Comparison of ENCODE assay signal across 9 cellular contexts in genomic region chr20:19964289-19965263, GRCh38. TPM values are rescaled to one million over a fixed set of nuclear protein-coding genes. Genes with fewer than 3 reads are reported as not detected.
DNase-seq lines count a peak whose midpoint lies in the region; ATAC-seq and FAIRE-seq lines count a peak whose summit lies in the region.
"Had no signal": no experiment of that assay in that cellular context is flagged by ENCODE, and none has a peak within 500 bp of the region (broad histone marks: within the 10 kb centered on the region; RNA-seq: fewer than 3 reads in every experiment).

No MANE protein-coding gene starts in this region.

- H3K4me1 Mint-ChIP-seq in natural killer cell treated with Interleukin-12 subunit alpha and Interleukin-12 subunit beta and Interleukin-15 and Interleukin-18, amount 100 ng/mL, for 72 hours (ENCODE audit: low read depth in 2 of 2), result peaks cover 5 to 6% of the 10 kb centered on the region in 2 donors
- H3K4me1 Mint-ChIP-seq: brain had no signal

- no peak for ATAC-seq in HG03439 (IDR thresholded peaks at IDR 0.05; ENCODE audit: unreplicated experiment)
- ATAC-seq in natural killer cell treated with Interleukin-12 subunit alpha and Interleukin-12 subunit beta and Interleukin-15 and Interleukin-18, amount 100 ng/mL, for 72 hours, result no peak

- FAIRE-seq in endometrium (lab: Jason Lieb, UNC), result peak; percentile 80

- H3K9me3 Mint-ChIP-seq in natural killer cell treated with Interleukin-12 subunit alpha and Interleukin-12 subunit beta and Interleukin-15 and Interleukin-18, amount 100 ng/mL, for 72 hours, result no peaks in the 10 kb centered on the region
- H3K9me3 Mint-ChIP-seq: brain had no signal

- H3K27me3 Mint-ChIP-seq in natural killer cell treated with Interleukin-12 subunit alpha and Interleukin-12 subunit beta and Interleukin-15 and Interleukin-18, amount 100 ng/mL, for 72 hours, result peaks cover 7 to 14% of the 10 kb centered on the region in 2 donors

- no peaks in the 10 kb centered on the region for H3K36me3 Mint-ChIP-seq in natural killer cell treated with Interleukin-12 subunit alpha and Interleukin-12 subunit beta and Interleukin-15 and Interleukin-18, amount 100 ng/mL, for 72 hours

- DNase-seq in AG20443 (ENCODE audit: low spot score) (peak; percentile 92), NCI-H1694 (lab: John Stamatoyannopoulos, UW) (peak; percentile 6), mucosa of gallbladder (ENCODE audit: low spot score) (peak; percentile 83), activated gamma-delta T cell (lab: John Stamatoyannopoulos, UW) (no peak)
- no peak for DNase-seq in activated CD4-positive, alpha-beta T cell treated with anti-CD3 and anti-CD28 coated beads for 48 hours
- no peak for DNase-seq in natural killer cell treated with Interleukin-12 subunit alpha and Interleukin-12 subunit beta and Interleukin-15 and Interleukin-18, amount 100 ng/mL, for 72 hours (ENCODE audit: low spot score)

- H3K4me3 Mint-ChIP-seq in natural killer cell treated with Interleukin-12 subunit alpha and Interleukin-12 subunit beta and Interleukin-15 and Interleukin-18, amount 100 ng/mL, for 72 hours, result no peak overlapping the region
- H3K4me3 Mint-ChIP-seq: brain had no signal

- no peak overlapping the region for H3K27ac Mint-ChIP-seq in natural killer cell treated with Interleukin-12 subunit alpha and Interleukin-12 subunit beta and Interleukin-15 and Interleukin-18, amount 100 ng/mL, for 72 hours

RNA-seq across cellular contexts. Expression of gene NAA20, which starts 52.6 kb away (rescaled TPM):
- 54.3 TPM for total RNA-seq in mucosa of gallbladder
- total RNA-seq in natural killer cell treated with Interleukin-12 subunit alpha and Interleukin-12 subunit beta and Interleukin-15 and Interleukin-18, amount 100 ng/mL, for 72 hours, result 10 to 100 TPM; 62.4 to 75.8 TPM

Comparison
In these comparisons a context has a peak if more than half of its experiments do, and no peak if none do; other contexts are left out.
1. DNase-seq: peak in AG20443 (single experiment), NCI-H1694 (single experiment) and mucosa of gallbladder (single experiment); none in activated CD4-positive, alpha-beta T cell treated with anti-CD3 and anti-CD28 coated beads for 48 hours (single experiment), activated gamma-delta T cell (single experiment) and natural killer cell treated with Interleukin-12 subunit alpha and Interleukin-12 subunit beta and Interleukin-15 and Interleukin-18, amount 100 ng/mL, for 72 hours (single experiment).